In genomic region chr12:130988261-130989175, GRCh38 we compare ENCODE assay signal across 19 cellular contexts. TPM values are rescaled to one million over a fixed set of nuclear protein-coding genes. Genes with fewer than 3 reads are reported as not detected.
"Had no signal": no experiment of that assay in that cellular context is flagged by ENCODE, and none has a peak within 500 bp of the region (broad histone marks: within the 10 kb centered on the region; RNA-seq: fewer than 3 reads in every experiment).

No MANE protein-coding gene starts in this region.

- H3K9me3 ChIP-seq: stomach, suprapubic skin, tibial nerve had no signal

- H3K36me3 ChIP-seq: suprapubic skin had no signal

- H3K4me3 ChIP-seq: skin epidermis, stomach, suprapubic skin, tibial nerve had no signal

- H3K27me3 ChIP-seq: tibial nerve had no signal

- H3K36me3 Mint-ChIP-seq: memory B cell had no signal

- H3K9me3 Mint-ChIP-seq: activated naive CD4-positive, alpha-beta T cell treated with anti-CD3 and anti-CD28 coated beads for 36 hours; activated T-cell treated with anti-CD3 and anti-CD28 coated beads, Interleukin-2, amount 50 U/mL, for 4 hours; activated T-helper 2 cell treated with anti-CD3 and anti-CD28 coated beads, Interferon-gamma antibody, Interleukin-2, Interleukin-4, amounts not matched to agents 10 μg/mL and 5 μg/mL and 100 μg/mL, durations not matched to agents 14 hours and 24 hours and 36 hours; dendritic cell treated with granulocyte-macrophage colony-stimulating factor and Interleukin-4, amounts not matched to agents 40 ng/mL and 50 ng/mL, for 4 days; memory B cell had no signal

- H3K27ac Mint-ChIP-seq: activated naive CD4-positive, alpha-beta T cell treated with anti-CD3 and anti-CD28 coated beads for 36 hours; activated T-helper 2 cell treated with anti-CD3 and anti-CD28 coated beads, Interferon-gamma antibody, Interleukin-2, Interleukin-4, amounts not matched to agents 10 μg/mL and 5 μg/mL and 100 μg/mL, durations not matched to agents 14 hours and 24 hours and 36 hours; dendritic cell treated with granulocyte-macrophage colony-stimulating factor and Interleukin-4, amounts not matched to agents 40 ng/mL and 50 ng/mL, for 4 days; memory B cell had no signal

- H3K27ac ChIP-seq: skin epidermis, suprapubic skin had no signal

- ATAC-seq: activated T-cell treated with anti-CD3 and anti-CD28 coated beads, Interleukin-2, amount 50 U/mL, for 4 hours had no signal

- H3K4me3 Mint-ChIP-seq: activated naive CD4-positive, alpha-beta T cell treated with anti-CD3 and anti-CD28 coated beads for 36 hours; activated T-cell treated with anti-CD3 and anti-CD28 coated beads, Interleukin-2, amount 50 U/mL, for 4 hours; dendritic cell treated with granulocyte-macrophage colony-stimulating factor and Interleukin-4, amounts not matched to agents 40 ng/mL and 50 ng/mL, for 4 days; memory B cell had no signal

- DNase-seq: activated CD4-positive, alpha-beta T cell treated with anti-CD3 and anti-CD28 coated beads for 1 hour; activated CD8-positive, alpha-beta memory T cell treated with anti-CD3 and anti-CD28 coated beads, Interleukin-2, amount 50 U/mL, for 48 hours; activated naive CD4-positive, alpha-beta T cell treated with anti-CD3 and anti-CD28 coated beads for 36 hours; activated T-cell treated with anti-CD3 and anti-CD28 coated beads, Interleukin-2, amount 50 U/mL, for 4 hours; effector CD4-positive, alpha-beta T cell; erythroblast; foreskin fibroblast; nucleus accumbens; stimulated activated CD4-positive, alpha-beta T cell treated with anti-CD3 and anti-CD28 coated beads, Interleukin-1b, Interleukin-23, amount 100 ng/mL, for 48 hours; stomach; T-helper 1 cell; T-helper 9 cell had no signal

- H3K4me1 Mint-ChIP-seq: memory B cell had no signal

RNA-seq across cellular contexts. Expression of gene ADGRD1, which starts 34.8 kb away (rescaled TPM):
- total RNA-seq: activated naive CD4-positive, alpha-beta T cell treated with anti-CD3 and anti-CD28 coated beads for 36 hours; glomerular endothelial cell had no signal
